Comparison of ENCODE assay signal across 22 cellular contexts in genomic region chr10:14772399-14772798, GRCh38. TPM values are rescaled to one million over a fixed set of nuclear protein-coding genes. Genes with fewer than 3 reads are reported as not detected.
A peak's percentile ranks its signal among the peaks of the same experiment; 100 is the strongest.
DNase-seq lines count a peak whose midpoint lies in the region; ATAC-seq, FAIRE-seq and TF ChIP-seq lines count a peak whose summit lies in the region.
"Had no signal": no experiment of that assay in that cellular context is flagged by ENCODE, and none has a peak within 500 bp of the region (broad histone marks: within the 10 kb centered on the region; RNA-seq: fewer than 3 reads in every experiment).

No MANE protein-coding gene starts in this region.

- H2BK20ac ChIP-seq in H9 (ENCODE audit: low read depth, low read length, poor library complexity, severe bottlenecking): no peak overlapping the region

- H3K27me3 ChIP-seq in GM23338 (ENCODE audit: insufficient read depth) (no peaks in the 10 kb centered on the region), right lobe of liver (no peaks in the 10 kb centered on the region), H9 (ENCODE audit: insufficient read depth, low read length) (no peaks in the 10 kb centered on the region)
- H3K27me3 ChIP-seq: SJSA1 had no signal

- no peak overlapping the region for H2BK15ac ChIP-seq in H9 (ENCODE audit: low read depth, low read length)

- H4K8ac ChIP-seq in H9 (replicated peaks; ENCODE audit: insufficient read length, low read depth, low read length): no peak overlapping the region

- no peaks in the 10 kb centered on the region for H3K36me3 Mint-ChIP-seq in GM23338 (ENCODE audit: low read depth)
- no peaks in the 10 kb centered on the region; a peak in 1 of 7 replicates for H3K36me3 Mint-ChIP-seq in H9 (ENCODE audit: insufficient read depth in 1 of 3, low read depth in 3 of 3)
- H3K36me3 Mint-ChIP-seq: IgD-negative memory B cell had no signal

- no peak overlapping the region for H2BK12ac ChIP-seq in H9 (ENCODE audit: insufficient read length, low read depth, low read length)

- H3K18ac ChIP-seq in H9 (ENCODE audit: insufficient read length, low read depth, low read length): no peak overlapping the region

- H3K27ac ChIP-seq in GM23338 (ENCODE audit: low read depth) (no peak overlapping the region), right lobe of liver (no peak overlapping the region), H9 (ENCODE audit: insufficient read length, low read depth, low read length) (no peak overlapping the region)
- H3K27ac ChIP-seq: SJSA1 had no signal

- H2BK120ac ChIP-seq in H9 (ENCODE audit: low read depth, low read length, poor library complexity, severe bottlenecking): no peak overlapping the region

- H2AFZ ChIP-seq in GM23338: peak overlapping the region; percentile 38; the same call in 1 of the 2 replicates
- H2AFZ ChIP-seq in H9 (ENCODE audit: low read length): no peak overlapping the region

- no peaks in the 10 kb centered on the region for H3K9me2 ChIP-seq in GM23338 (ENCODE audit: insufficient read depth)

- H2BK5ac ChIP-seq in H9 (ENCODE audit: insufficient read length, low read length): no peak overlapping the region

- no peak overlapping the region for H3K4ac ChIP-seq in H9 (ENCODE audit: low read depth, low read length)

- no peak overlapping the region for H3K56ac ChIP-seq in H9 (ENCODE audit: insufficient read length, low read depth, low read length)

- peak; percentile 48 for FAIRE-seq in RCC 7860 (lab: Jason Lieb, UNC)
- FAIRE-seq: A204.1, HTR-8/SVneo had no signal

- no peaks in the 10 kb centered on the region for H4K20me1 ChIP-seq in GM23338 (replicated peaks; ENCODE audit: insufficient read depth)
- no peaks in the 10 kb centered on the region for H4K20me1 ChIP-seq in H9 (ENCODE audit: control insufficient read depth, insufficient read depth, insufficient read length)

- no peaks in the 10 kb centered on the region for H3K79me2 ChIP-seq in GM23338 (replicated peaks; ENCODE audit: insufficient read depth)
- H3K79me2 ChIP-seq in H9 (ENCODE audit: insufficient read depth, low read length): no peaks in the 10 kb centered on the region

- H3K27me3 Mint-ChIP-seq in GM23338 (ENCODE audit: insufficient read depth, low read depth, poor library complexity) (peaks cover 3% of the 10 kb centered on the region), H9 (ENCODE audit: low read depth) (peaks cover 2% of the 10 kb centered on the region; the same call in 1 of the 2 replicates)
- H3K27me3 Mint-ChIP-seq: CD4-positive, alpha-beta T cell; IgD-negative memory B cell had no signal

- no peaks in the 10 kb centered on the region for H3K23me2 ChIP-seq in H9 (ENCODE audit: insufficient read length, low read depth, low read length, poor library complexity, severe bottlenecking)

- no peaks in the 10 kb centered on the region for H3K79me1 ChIP-seq in H9 (ENCODE audit: insufficient read depth, low read depth, low read length, poor library complexity, severe bottlenecking)

- H3K9me3 ChIP-seq in right lobe of liver (no peaks in the 10 kb centered on the region), H9 (ENCODE audit: control insufficient read depth, low read depth, low read length) (no peaks in the 10 kb centered on the region)
- H3K9me3 ChIP-seq: Caco-2, SJSA1 had no signal

- no peaks in the 10 kb centered on the region for H3F3A ChIP-seq in GM23338 (replicated peaks; ENCODE audit: low read depth)

- no peak for ATAC-seq in GM23338
- ATAC-seq in right lobe of liver: peak; percentile 40 to 66 (median 60)
- ATAC-seq: PC-3 had no signal

- H2AK5ac ChIP-seq in H9 (ENCODE audit: insufficient read length, low read length): no peak overlapping the region

- no peak overlapping the region for H4K5ac ChIP-seq in H9 (ENCODE audit: insufficient read length, low read depth, low read length)

- H3K4me1 Mint-ChIP-seq in GM23338 (no peaks in the 10 kb centered on the region), H9 (no peaks in the 10 kb centered on the region)

- H3K36me3 ChIP-seq in GM23338 (ENCODE audit: insufficient read depth) (no peaks in the 10 kb centered on the region), right lobe of liver (no peaks in the 10 kb centered on the region)
- H3K36me3 ChIP-seq: SJSA1 had no signal

- TF ChIP-seq CTCF in GM23338 (conservative IDR thresholded peaks at IDR 0.05; ENCODE audit: low read depth in 2 of 2) (no peak), right lobe of liver (IDR thresholded peaks at IDR 0.05) (no peak), H9 (conservative IDR thresholded peaks at IDR 0.05) (no peak)

- H3K27ac Mint-ChIP-seq in GM23338: no peak overlapping the region
- H3K27ac Mint-ChIP-seq in H9: peak overlapping the region in 1 of 3 experiments; percentile 45; a peak in 1 of 7 replicates
- H3K27ac Mint-ChIP-seq: CD4-positive, alpha-beta T cell; IgD-negative memory B cell had no signal

- DNase-seq in NCI-H748 (lab: John Stamatoyannopoulos, UW; ENCODE audit: unreplicated experiment) (peak; percentile 7), NCI-H748 treated with DMSO at 0.1 percent for 48 hours (lab: John Stamatoyannopoulos, UW) (no peak), GM23338 (ENCODE audit: low spot score) (no peak), RCC 7860 (ENCODE audit: low spot score) (peak; percentile 51), right lobe of liver (no peak), H9 (no peak)
- DNase-seq in activated CD4-positive, alpha-beta T cell treated with anti-CD3 and anti-CD28 coated beads, Interleukin-2, amount 50 U/mL, for 4 hours: no peak
- DNase-seq in central memory CD4-positive, alpha-beta T cell: no peak
- DNase-seq: Caco-2; CD4-positive, alpha-beta T cell; GF-D8; GOT3; Karpas-422; NCI-H1105 treated with DMSO at 0.1 percent for 48 hours; NCI-H187 treated with DMSO at 0.1 percent for 48 hours; NCI-H2171 treated with DMSO at 0.1 percent for 48 hours; NCI-H446 treated with DMSO at 0.1 percent for 48 hours; PC-3 had no signal

- no peak overlapping the region for H3T11ph ChIP-seq in H9 (ENCODE audit: low read length)

- no peak overlapping the region for H3K9ac ChIP-seq in H9 (ENCODE audit: extremely low read depth, insufficient read length, low read length)

- TF ChIP-seq POLR2A in right lobe of liver (IDR thresholded peaks at IDR 0.05): no peak

- intact Hi-C loops in right lobe of liver (cut with DNase I): no loop called here

- H3K4me1 ChIP-seq in GM23338 (ENCODE audit: insufficient read depth) (no peaks in the 10 kb centered on the region), right lobe of liver (no peaks in the 10 kb centered on the region), H9 (ENCODE audit: insufficient read depth, low read length) (no peaks in the 10 kb centered on the region)
- H3K4me1 ChIP-seq: Caco-2, SJSA1 had no signal

- 44% methylated on average over 5 of the region's 7 CpGs for WGBS in right lobe of liver (ENCODE audit: insufficient coverage, low coverage, low lambda C conversion rate, missing lambda C conversion rate)
- WGBS in H9 (ENCODE audit: extremely low coverage, insufficient read length, low lambda C conversion rate): no CpG with 5 or more reads among the region's 7 CpGs

- H4K91ac ChIP-seq in H9 (ENCODE audit: insufficient read length, low read depth, low read length): no peak overlapping the region

- H3K23ac ChIP-seq in H9 (ENCODE audit: insufficient read length, low read depth, low read length): no peak overlapping the region

- H3K4me2 ChIP-seq in GM23338 (no peak overlapping the region), H9 (ENCODE audit: insufficient read depth, insufficient read length, low read length) (no peak overlapping the region)

- no peaks in the 10 kb centered on the region for H3K9me3 Mint-ChIP-seq in GM23338
- H3K9me3 Mint-ChIP-seq in H9: no peaks in the 10 kb centered on the region
- H3K9me3 Mint-ChIP-seq: CD4-positive, alpha-beta T cell; IgD-negative memory B cell had no signal

- H3K14ac ChIP-seq in H9 (ENCODE audit: insufficient read depth, low read length): no peak overlapping the region

- H3K4me3 ChIP-seq in GM23338 (no peak overlapping the region), right lobe of liver (no peak overlapping the region)
- H3K4me3 ChIP-seq: SJSA1 had no signal

- H3K4me3 Mint-ChIP-seq in GM23338 (no peak overlapping the region), H9 (no peak overlapping the region)
- H3K4me3 Mint-ChIP-seq: CD4-positive, alpha-beta T cell; IgD-negative memory B cell had no signal

TF ChIP-seq in GM23338, 12 proteins besides CTCF, POLR2A, EP300 and RAD21 (continues in another document):
- TF ChIP-seq EZH2phosphoT487 (IDR thresholded peaks at IDR 0.05; ENCODE audit: unreplicated experiment) (no peak), POLR2AphosphoS5 (IDR thresholded peaks at IDR 0.05; ENCODE audit: low read depth) (no peak), ETS1 (IDR thresholded peaks at IDR 0.05) (no peak), EZH2 (IDR thresholded peaks at IDR 0.05; ENCODE audit: low read depth, unreplicated experiment) (no peak), ZNF331 (CRISPR knock-in tag; IDR thresholded peaks at IDR 0.05; ENCODE audit: low read depth) (no peak), NANOG (IDR thresholded peaks at IDR 0.05; ENCODE audit: borderline replicate concordance) (no peak)

RNA-seq across cellular contexts. Expression of gene FAM107B, which starts 2.3 kb away (rescaled TPM):
- total RNA-seq in GM23338 (2014; rRNA removed; shearing (Covaris generic)): 17.6 and 20.5 TPM in 2 replicates
- 11.0 and 16.0 TPM in 2 replicates for polyA plus RNA-seq in GM23338 (2016; fragmentation: Nextera tagmentation; extraction: Ambion mirVana)
- total RNA-seq in right lobe of liver: 100 to 1,000 TPM in 2 of 6 experiments, 10 to 100 TPM in 4; 58.6 to 116 (median 68.7) TPM
- 24.5 and 26.3 TPM in 2 replicates for total RNA-seq in H9 (2021)

Comparison
In these comparisons a context has a peak if more than half of its experiments do, and no peak if none do; other contexts are left out.
1. DNase-seq: peak in NCI-H748 (single experiment) and RCC 7860 (single experiment); none in NCI-H748 treated with DMSO at 0.1 percent for 48 hours (single experiment), GM23338 (single experiment), right lobe of liver (0 of 3), activated CD4-positive, alpha-beta T cell treated with anti-CD3 and anti-CD28 coated beads, Interleukin-2, amount 50 U/mL, for 4 hours (0 of 2), H9 (single experiment) and central memory CD4-positive, alpha-beta T cell (single experiment).